Comparison of ENCODE assay signal across 8 cellular contexts in genomic region chr13:51453308-51453958, GRCh38. TPM values are rescaled to one million over a fixed set of nuclear protein-coding genes. Genes with fewer than 3 reads are reported as not detected.
DNase-seq lines count a peak whose midpoint lies in the region; ATAC-seq and TF ChIP-seq lines count a peak whose summit lies in the region.

No MANE protein-coding gene starts in this region.

- TF ChIP-seq EP300 in transverse colon (IDR thresholded peaks at IDR 0.05; ENCODE audit: low read depth): no peak

- peak overlapping the region; percentile 97 for H3K4me3 Mint-ChIP-seq in CD8-positive, alpha-beta T cell

- POLR2A ChIA-PET in CD8-positive, alpha-beta T cell (lab: Charles Lee): interaction anchor here (0.6 to 5.3 kb wide), 43 partner anchors 9 to 1661 kb away, joined by 3 to 38 read pairs (median 6); partner anchors contain the start of genes KPNA3 and WDFY2

- CTCF ChIA-PET in CD8-positive, alpha-beta T cell (lab: Charles Lee): interaction anchor here (0.9 to 1.9 kb wide), 9 partner anchors 10 to 362 kb away, joined by 3 to 6 read pairs (median 4); no protein-coding TSS in a partner anchor

- H3K27ac ChIP-seq in CD8-positive, alpha-beta T cell (ENCODE audit: low read depth, low read length): peak overlapping the region; percentile 91
- peak overlapping the region; percentile 96 to 99 (median 99) for H3K27ac ChIP-seq in transverse colon

- no peaks in the 10 kb centered on the region for H3K9me3 ChIP-seq in CD8-positive, alpha-beta T cell (ENCODE audit: low read length)
- H3K9me3 ChIP-seq in transverse colon: no peaks in the 10 kb centered on the region

- H3K36me3 Mint-ChIP-seq in CD8-positive, alpha-beta T cell: peaks cover 52% of the 10 kb centered on the region

- H3K4me1 ChIP-seq in CD8-positive, alpha-beta T cell (ENCODE audit: insufficient read depth, low read length): peaks cover 31% of the 10 kb centered on the region
- peaks cover 14 to 28% (median 22%) of the 10 kb centered on the region in 4 donors for H3K4me1 ChIP-seq in transverse colon

- peak overlapping the region; percentile 99 for H3K27ac Mint-ChIP-seq in CD8-positive, alpha-beta T cell

- peak; percentile 66 to 92 (median 81) for DNase-seq in CD8-positive, alpha-beta T cell
- DNase-seq in RPMI8226 (peak; percentile 79), head of caudate nucleus (peak; percentile 12 to 91 (median 78)), posterior cingulate gyrus (peak in 9 of 10 donors; percentile 56 to 95 (median 72)), transverse colon (peak; percentile 88)
- DNase-seq in activated gamma-delta T cell treated with anti-CD3 and anti-CD28 coated beads, Interleukin-2, amount 50 U/mL, for 16 hours (ENCODE audit: low read depth): peak; percentile 73

- H3K36me3 ChIP-seq in CD8-positive, alpha-beta T cell (ENCODE audit: insufficient read depth, low read length): peaks cover 8% of the 10 kb centered on the region
- peaks cover 0 to 7% (median 0%) of the 10 kb centered on the region in 4 donors for H3K36me3 ChIP-seq in transverse colon

- peak; percentile 67 for TF ChIP-seq POLR2A in transverse colon (IDR thresholded peaks at IDR 0.05)

- 1% methylated on average over 41 of the region's 62 CpGs; no CpG with 5 or more reads in 1 of the 2 donors for WGBS in transverse colon (ENCODE audit: low coverage in 1 of 2), 2 donors

- H3K4me1 Mint-ChIP-seq in CD8-positive, alpha-beta T cell (ENCODE audit: low read depth): peaks cover 57% of the 10 kb centered on the region

- TF ChIP-seq CTCF in CD8-positive, alpha-beta T cell (IDR thresholded peaks at IDR 0.05): no peak
- TF ChIP-seq CTCF in transverse colon (IDR thresholded peaks at IDR 0.05): no peak

- in situ Hi-C loops in transverse colon (cut with MboI; ENCODE audit: low pct_ligation_motif_present in 1 of 4, low pct_unique_long_range_greater_than_20kb in 1 of 4, low sequenced_read_pairs in 3 of 4): loop anchor here in 1 of 4 donors (10.0 kb wide), 1 partner anchor 131 kb away; the partner anchor contains the start of gene WDFY2

- no peaks in the 10 kb centered on the region for H3K27me3 ChIP-seq in CD8-positive, alpha-beta T cell (ENCODE audit: insufficient read depth, low read length)
- no peaks in the 10 kb centered on the region for H3K27me3 ChIP-seq in transverse colon

- intact Hi-C loops in CD8-positive, alpha-beta T cell (cut with DNase I, micrococcal nuclease): loop anchor here (1.0 to 10.0 kb wide), 11 partner anchors 131 to 1869 kb away; partner anchors contain the start of genes WDFY2 (in 2 of the 2), ALG11 (in 1 of the 2), CKAP2 (in 1 of the 2) and DHRS12 (in 1 of the 2)
- intact Hi-C loops in head of caudate nucleus (cut with DNase I) (loop anchor here (1.0 to 10.0 kb wide), 3 partner anchors 131 to 349 kb away; partner anchors contain the start of genes DHRS12 and WDFY2), posterior cingulate gyrus (cut with DNase I) (loop anchor here (1.0 to 5.0 kb wide), 5 partner anchors 84 to 351 kb away; partner anchors contain the start of genes DHRS12, FAM124A and WDFY2), transverse colon (cut with DNase I; ENCODE audit: low total_unique reads) (loop anchor here (5.0 to 10.0 kb wide), 3 partner anchors 129 to 349 kb away; partner anchors contain the start of genes DHRS12 and WDFY2)

- peak overlapping the region; percentile 78 for H3K4me3 ChIP-seq in CD8-positive, alpha-beta T cell (ENCODE audit: low read depth, low read length)
- H3K4me3 ChIP-seq in transverse colon: peak overlapping the region; percentile 60 to 83 (median 71)

- no peaks in the 10 kb centered on the region for H3K27me3 Mint-ChIP-seq in CD8-positive, alpha-beta T cell (ENCODE audit: low read depth)

- H3K9me3 Mint-ChIP-seq in CD8-positive, alpha-beta T cell: no peaks in the 10 kb centered on the region

- peak; percentile 27 for ATAC-seq in CD8-positive, alpha-beta T cell
- ATAC-seq in GM19397 (IDR thresholded peaks at IDR 0.05; ENCODE audit: unreplicated experiment) (peak; percentile 51), HG03520 (IDR thresholded peaks at IDR 0.05; ENCODE audit: unreplicated experiment) (peak; percentile 35)

RNA-seq across cellular contexts. Expression of gene INTS6, which starts 0.6 kb away (rescaled TPM):
- total RNA-seq in CD8-positive, alpha-beta T cell: 10 to 100 TPM; 49.5 to 50.0 TPM
- total RNA-seq in transverse colon: 10 to 100 TPM; 15.3 to 37.0 (median 25.2) TPM

Comparison
In these comparisons a context has a peak if more than half of its experiments do, and no peak if none do; other contexts are left out.
1. Peak in every context shown above with its lines: DNase-seq, ATAC-seq, H3K4me3 ChIP-seq and H3K27ac ChIP-seq.